ENCODE assay signal across 8 cellular contexts in genomic region chr17:78117027-78117981, GRCh38. TPM values are rescaled to one million over a fixed set of nuclear protein-coding genes. Genes with fewer than 3 reads are reported as not detected.
DNase-seq lines count a peak whose midpoint lies in the region; ATAC-seq and TF ChIP-seq lines count a peak whose summit lies in the region.

No MANE protein-coding gene starts in this region.

- TF ChIP-seq POLR2A in transverse colon (IDR thresholded peaks at IDR 0.05), result no peak

- peaks cover 0 to 3% (median 0%) of the 10 kb centered on the region in 4 donors for H3K36me3 ChIP-seq in transverse colon

- peak; percentile 47 for DNase-seq in ACHN
- DNase-seq in SK-N-DZ (ENCODE audit: low spot score), result peak; percentile 68
- DNase-seq in glutamatergic neuron, result no peak
- DNase-seq in transverse colon, result peak; percentile 53
- no peak for DNase-seq in stimulated activated CD4-positive, alpha-beta T cell treated with anti-CD3 and anti-CD28 coated beads, Interleukin-1b, Interleukin-23, amount 100 ng/mL, for 48 hours
- no peak for DNase-seq in superior temporal gyrus (ENCODE audit: extremely low spot score)

- 56% methylated on average over 39 of the region's 41 CpGs; no CpG with 5 or more reads in 1 of the 2 donors for WGBS in transverse colon (ENCODE audit: low coverage in 1 of 2), 2 donors

- H3K9me3 ChIP-seq in transverse colon, result no peaks in the 10 kb centered on the region

- no peaks in the 10 kb centered on the region for H3K27me3 ChIP-seq in transverse colon

- no peaks in the 10 kb centered on the region for H3K36me3 Mint-ChIP-seq in glutamatergic neuron (ENCODE audit: unreplicated experiment)

- H3K4me1 ChIP-seq in transverse colon, result peaks cover 0 to 14% (median 12%) of the 10 kb centered on the region in 4 donors

- no peak overlapping the region for H3K4me3 ChIP-seq in GM12875 (ENCODE audit: low read depth, low read length)
- H3K4me3 ChIP-seq in transverse colon, result no peak overlapping the region

- peaks cover 7% of the 10 kb centered on the region for H3K27me3 Mint-ChIP-seq in glutamatergic neuron (ENCODE audit: unreplicated experiment)

- in situ Hi-C loops in ACHN (cut with HindIII; ENCODE audit: low pct_ligation_motif_present, low pct_unique_long_range_greater_than_20kb, low sequenced_read_pairs) (no loop called here), transverse colon (cut with MboI; ENCODE audit: low pct_ligation_motif_present in 1 of 4, low pct_unique_long_range_greater_than_20kb in 1 of 4, low sequenced_read_pairs in 3 of 4) (loop anchor here in 3 of 4 donors (10.0 kb wide), 2 partner anchors 57 to 127 kb away; no protein-coding TSS in a partner anchor)

- TF ChIP-seq CTCF in GM12875 (IDR thresholded peaks at IDR 0.05; ENCODE audit: borderline replicate concordance, insufficient read depth, low read depth, low read length) (0 out of 2 replicates have a peak, but pooled peaks have one; percentile 32), glutamatergic neuron (IDR thresholded peaks at IDR 0.05; ENCODE audit: partially characterized antibody, unreplicated experiment) (peak; percentile 11), transverse colon (IDR thresholded peaks at IDR 0.05) (peak; percentile 30 to 64 (median 55))

- H3K27ac ChIP-seq in transverse colon, result no peak overlapping the region

- no peak overlapping the region for H3K27ac Mint-ChIP-seq in glutamatergic neuron (ENCODE audit: unreplicated experiment)

- TF ChIP-seq EP300 in transverse colon (IDR thresholded peaks at IDR 0.05; ENCODE audit: low read depth), result no peak

- H3K9me3 Mint-ChIP-seq in glutamatergic neuron (ENCODE audit: unreplicated experiment), result peaks cover 6% of the 10 kb centered on the region

- intact Hi-C loops in transverse colon (cut with DNase I; ENCODE audit: low total_unique reads), result loop anchor here (10.0 kb wide), 1 partner anchor 137 kb away; no protein-coding TSS in a partner anchor

- H3K4me3 Mint-ChIP-seq in glutamatergic neuron (ENCODE audit: unreplicated experiment), result no peak overlapping the region

- peaks cover 2% of the 10 kb centered on the region for H3K4me1 Mint-ChIP-seq in glutamatergic neuron (ENCODE audit: low read depth, unreplicated experiment)

- no peak for ATAC-seq in GM21381 (IDR thresholded peaks at IDR 0.05; ENCODE audit: unreplicated experiment)

RNA-seq across cellular contexts. Expression of gene TMC6, which starts 11.3 kb away (rescaled TPM):
- 0.97 and 1.2 TPM in 2 replicates for polyA plus RNA-seq in SK-N-DZ (2014; cell fraction: cytosol; rRNA removed)
- 4.7 and 9.8 TPM in 2 replicates for polyA plus RNA-seq in SK-N-DZ (2014; cell fraction: nucleus; rRNA removed)
- total RNA-seq in glutamatergic neuron (ENCODE audit: unreplicated experiment) (1.1 TPM), transverse colon (100 to 1,000 TPM in 1 of 4 donors, 10 to 100 TPM in 3; 39.7 to 181 (median 68.0) TPM)

RNA-seq across cellular contexts. Expression of gene TMC8, which starts 13.3 kb away (rescaled TPM):
- 0.06 TPM in 1 of 2 replicates, not detected in the other for polyA plus RNA-seq in SK-N-DZ (2014; cell fraction: cytosol; rRNA removed)
- not detected in 2 replicates for polyA plus RNA-seq in SK-N-DZ (2014; cell fraction: nucleus; rRNA removed)
- total RNA-seq in glutamatergic neuron (ENCODE audit: unreplicated experiment) (not detected), transverse colon (10 to 100 TPM in 2 of 4 donors, 1 to 10 TPM in 2; 1.2 to 40.8 (median 9.8) TPM)

RNA-seq across cellular contexts. Expression of gene C17orf99, which starts 28.9 kb away (rescaled TPM):
- not detected in 2 replicates for polyA plus RNA-seq in SK-N-DZ (2014; cell fraction: cytosol; rRNA removed)
- polyA plus RNA-seq in SK-N-DZ (2014; cell fraction: nucleus; rRNA removed), result not detected in 2 replicates
- total RNA-seq in glutamatergic neuron (ENCODE audit: unreplicated experiment), result not detected
- not detected for total RNA-seq in transverse colon

RNA-seq across cellular contexts. Expression of gene SYNGR2, which starts 51.1 kb away (rescaled TPM):
- 6.6 and 7.1 TPM in 2 replicates for polyA plus RNA-seq in SK-N-DZ (2014; cell fraction: cytosol; rRNA removed)
- 11.0 and 12.7 TPM in 2 replicates for polyA plus RNA-seq in SK-N-DZ (2014; cell fraction: nucleus; rRNA removed)
- total RNA-seq in glutamatergic neuron (ENCODE audit: unreplicated experiment) (3.2 TPM), transverse colon (100 to 1,000 TPM; 102 to 121 (median 106) TPM)

Comparison
In these comparisons a context has a peak if more than half of its experiments do, and no peak if none do; other contexts are left out.
1. DNase-seq: peak in ACHN (single experiment), SK-N-DZ (single experiment) and transverse colon (single experiment); none in glutamatergic neuron (single experiment), stimulated activated CD4-positive, alpha-beta T cell treated with anti-CD3 and anti-CD28 coated beads, Interleukin-1b, Interleukin-23, amount 100 ng/mL, for 48 hours (single experiment) and superior temporal gyrus (single experiment).
2. RNA of gene TMC6, which starts 11.3 kb away (total RNA-seq): 39.7 to 181 TPM in transverse colon; 1.1 TPM in glutamatergic neuron (single experiment); every median in the first group is over 10 times any median in the second.
3. Peak in every context shown above with its lines, with median percentiles within 50 percentile points of each other: CTCF ChIP-seq.